Comparison of ENCODE assay signal across 26 cellular contexts in the genomic region with DNA sequence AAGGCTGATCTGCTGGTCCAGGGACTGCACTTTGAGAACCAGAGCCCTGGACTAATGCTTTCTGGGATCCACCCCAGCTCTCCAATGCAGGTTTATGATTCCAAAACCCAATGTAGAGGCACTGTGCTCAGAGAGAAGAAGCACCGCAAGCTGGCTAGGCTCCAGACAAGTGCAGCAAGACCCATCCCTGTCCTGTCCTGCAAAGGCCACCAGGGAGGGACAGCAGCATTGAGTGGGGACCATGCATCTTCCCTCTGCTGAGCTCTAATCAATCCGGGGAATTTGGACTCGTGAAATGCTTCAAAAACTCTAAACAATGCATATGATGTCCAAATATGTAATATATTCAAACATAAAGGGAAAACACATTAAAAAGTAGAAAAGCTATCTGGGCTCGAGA. TPM values are rescaled to one million over a fixed set of nuclear protein-coding genes. Genes with fewer than 3 reads are reported as not detected.
DNase-seq lines count a peak whose midpoint lies in the region; ATAC-seq, FAIRE-seq and TF ChIP-seq lines count a peak whose summit lies in the region.
"Had no signal": no experiment of that assay in that cellular context is flagged by ENCODE, and none has a peak within 500 bp of the region (broad histone marks: within the 10 kb centered on the region; RNA-seq: fewer than 3 reads in every experiment).

No MANE protein-coding gene starts in this region.

- H2AFZ ChIP-seq in K562 (ENCODE audit: low read depth, low read length) (no peak overlapping the region), HepG2 (ENCODE audit: low read length) (no peak overlapping the region)

- H4K20me1 ChIP-seq in K562 (replicated peaks; ENCODE audit: control insufficient read depth, insufficient read depth, low read length): peaks cover 9% of the 10 kb centered on the region; the same call in 1 of the 2 replicates
- H4K20me1 ChIP-seq in HepG2 (ENCODE audit: insufficient read depth, low read length): no peaks in the 10 kb centered on the region
- H4K20me1 ChIP-seq: BLaER1 had no signal

- in situ Hi-C loops in K562 (cut with MboI): no loop called here
- in situ Hi-C loops in HepG2 (cut with HindIII; ENCODE audit: extremely low pct_ligation_motif_present, low pct_unique_long_range_greater_than_20kb): no loop called here

- no peaks in the 10 kb centered on the region for H3K36me3 ChIP-seq in K562 (ENCODE audit: control insufficient read depth, insufficient read depth, low read length)
- H3K36me3 ChIP-seq in HepG2 (replicated peaks in 1 of 2; ENCODE audit: control insufficient read depth in 1 of 2, insufficient read depth in 2 of 2, low read length in 2 of 2): no peaks in the 10 kb centered on the region
- H3K36me3 ChIP-seq: BE2C, BLaER1 had no signal

- no peak for DNase-seq in K562 (ENCODE audit: extremely low read depth in 1 of 4, low spot score in 3 of 4)
- DNase-seq in HepG2 (ENCODE audit: low spot score): no peak
- DNase-seq in posterior vena cava (ENCODE audit: low spot score): peak; percentile 28
- no peak for DNase-seq in cortex of kidney (lab: John Stamatoyannopoulos, UW)
- DNase-seq in amygdala (lab: John Stamatoyannopoulos, UW): no peak
- no peak for DNase-seq in superior temporal gyrus (ENCODE audit: extremely low spot score)
- DNase-seq: 8988T; ACHN; BE2C; C1 segment of cervical spinal cord; CD4-positive, alpha-beta memory T cell; CD4-positive, CD25-positive, alpha-beta regulatory T cell; CD8-positive, alpha-beta memory T cell; COR-L47; DMS 273 treated with DMSO at 0.1 percent for 48 hours; DMS153; DMS53; DMS79; DND-41; EL; GDM1 had no signal

- H3K4me1 ChIP-seq in K562 (replicated peaks in 1 of 2; ENCODE audit: control insufficient read depth in 2 of 2, insufficient read depth in 2 of 2, low read length in 2 of 2) (no peaks in the 10 kb centered on the region; a peak in 1 of 5 replicates), HepG2 (ENCODE audit: insufficient read depth, low read length) (no peaks in the 10 kb centered on the region)
- H3K4me1 ChIP-seq: BE2C, BLaER1 had no signal

- CTCF ChIA-PET in K562 (lab: Yijun Ruan, JAX; ENCODE audit: low intra/inter-chr PET ratio) (no interaction called here), HepG2 (lab: Yijun Ruan, JAX; ENCODE audit: low intra/inter-chr PET ratio, low total read pairs) (no interaction called here)

- no peaks in the 10 kb centered on the region for H3K79me2 ChIP-seq in K562 (ENCODE audit: control insufficient read depth, insufficient read depth, low read length)
- H3K79me2 ChIP-seq in HepG2 (ENCODE audit: insufficient read depth, low read length): no peaks in the 10 kb centered on the region

- intact Hi-C loops in K562 (cut with micrococcal nuclease) (no loop called here), HepG2 (cut with micrococcal nuclease; ENCODE audit: unreplicated experiment) (no loop called here), posterior vena cava (cut with DNase I) (no loop called here)

- TF ChIP-seq EP300 in K562 (IDR thresholded peaks at IDR 0.05; ENCODE audit: low read length): no peak
- no peak for TF ChIP-seq EP300 in HepG2 (IDR thresholded peaks at IDR 0.05; ENCODE audit: low read depth in 2 of 2, low read length in 2 of 2)
- TF ChIP-seq EP300 in HepG2 (CRISPR knock-in tag; IDR thresholded peaks at IDR 0.05; ENCODE audit: borderline replicate concordance): no peak

- BruUV-seq in K562 (replicated peaks; lab: Mats Ljungman, UMichigan): no TSS peak
- BruUV-seq in HepG2 (replicated peaks; lab: Mats Ljungman, UMichigan): no TSS peak

- no peak for TF ChIP-seq POLR2A in K562 (conservative IDR thresholded peaks at IDR 0.05)
- TF ChIP-seq POLR2A in HepG2 (IDR thresholded peaks at IDR 0.05; ENCODE audit: insufficient read depth in 1 of 2, low read depth in 2 of 2, low read length in 2 of 2): no peak

- H3K27me3 ChIP-seq in K562 (ENCODE audit: control insufficient read depth in 2 of 2, insufficient read depth in 2 of 2, low read length in 2 of 2) (peaks cover 31 to 74% of the 10 kb centered on the region in 2 experiments), HepG2 (ENCODE audit: control insufficient read depth in 1 of 2, insufficient read depth in 2 of 2, low read length in 2 of 2) (peaks cover 6 to 33% of the 10 kb centered on the region in 2 experiments; a peak in 4 of 5 replicates)
- H3K27me3 ChIP-seq: BE2C, BLaER1 had no signal

- H3K9ac ChIP-seq in K562 (ENCODE audit: insufficient read depth in 1 of 2, low read depth in 2 of 2, low read length in 2 of 2) (no peak overlapping the region), HepG2 (ENCODE audit: insufficient read depth, low read depth, low read length) (no peak overlapping the region)
- H3K9ac ChIP-seq: BLaER1 had no signal

- TF ChIP-seq RAD21 in K562 (CRISPR knock-in tag; conservative IDR thresholded peaks at IDR 0.05 in 1 of 2, IDR thresholded peaks at IDR 0.05 in 1 of 2) (no peak), HepG2 (CRISPR knock-in tag; IDR thresholded peaks at IDR 0.05) (no peak)

- H3K9me1 ChIP-seq in K562 (ENCODE audit: control insufficient read depth, insufficient read depth, low read length): no peaks in the 10 kb centered on the region

- TF ChIP-seq CTCF in K562 (IDR thresholded peaks at IDR 0.05 in 2 of 3, conservative IDR thresholded peaks at IDR 0.05 in 1 of 3; ENCODE audit: insufficient read depth in 2 of 3, low read depth in 1 of 3, low read length in 3 of 3) (0 out of 6 replicates have a peak, but pooled peaks of 1 of the 3 experiments have one; percentile 10), HepG2 (CRISPR knock-in tag; IDR thresholded peaks at IDR 0.05) (no peak)

- WGBS in K562 (ENCODE audit: insufficient coverage, low coverage, missing lambda C conversion rate): 0% methylated on average over 4 of the region's 4 CpGs
- WGBS in HepG2 (ENCODE audit: low lambda C conversion rate): 15% methylated on average over 4 of the region's 4 CpGs

- H3K4me2 ChIP-seq in K562 (ENCODE audit: insufficient read depth, low read length): no peak overlapping the region
- H3K4me2 ChIP-seq in HepG2 (ENCODE audit: low read depth, low read length): no peak overlapping the region
- H3K4me2 ChIP-seq: BLaER1 had no signal

- FAIRE-seq in K562 (lab: Jason Lieb, UNC) (no peak), HepG2 (lab: Jason Lieb, UNC) (no peak)
- FAIRE-seq: A204.1, GM12878, GM12892, GM18507 had no signal

- H3K9me3 ChIP-seq in K562 (replicated peaks; ENCODE audit: control insufficient read depth, insufficient read depth, low read depth, low read length): no peaks in the 10 kb centered on the region
- no peaks in the 10 kb centered on the region for H3K9me3 ChIP-seq in HepG2 (ENCODE audit: low read length)
- H3K9me3 ChIP-seq: BE2C had no signal

- H3K27ac ChIP-seq in K562 (ENCODE audit: extremely low read depth, low read depth, low read length) (no peak overlapping the region), HepG2 (ENCODE audit: extremely low read length, insufficient read depth, low read length) (no peak overlapping the region)
- H3K27ac ChIP-seq: BLaER1 had no signal

- POLR2A ChIA-PET in K562 (lab: Yijun Ruan, JAX) (interaction anchor here (0.6 to 1.7 kb wide), 2 partner anchors 15 to 19 kb away, joined by 3 to 4 read pairs; no protein-coding TSS in a partner anchor), HepG2 (lab: Yijun Ruan, JAX) (no interaction called here)

- H3K4me3 ChIP-seq in K562: no peak overlapping the region
- H3K4me3 ChIP-seq in HepG2 (replicated peaks in 1 of 3; ENCODE audit: insufficient read depth in 1 of 3, low read depth in 2 of 3, low read length in 3 of 3): no peak overlapping the region
- H3K4me3 ChIP-seq: BLaER1, GM12878 had no signal

- ATAC-seq in K562 (peak; percentile 65), HepG2 (peak; percentile 71)
- ATAC-seq: GM12878 had no signal

RNA-seq across cellular contexts. Expression of gene NSG1, which starts 10.8 kb away (rescaled TPM):
- not detected in 2 replicates for total RNA-seq in K562 (2011; cell fraction: chromatin; rRNA removed; ENCODE audit: low replicate concordance)
- total RNA-seq in K562 (2011; cell fraction: nucleolus; rRNA removed): not detected in 2 replicates
- total RNA-seq in K562 (2011; cell fraction: nucleoplasm; rRNA removed): not detected in 2 replicates
- not detected in 2 replicates for total RNA-seq in K562 (2014; rRNA removed)
- not detected in 2 replicates for total RNA-seq in K562 (2014; rRNA removed; fragmentation: Illumina TruSeq; extraction: Trizol)
- not detected in 2 replicates for total RNA-seq in K562 (2015; rRNA removed; fragmentation: Illumina TruSeq; extraction: Trizol)
- total RNA-seq in K562 (2021): not detected in 2 replicates
- not detected in 2 replicates for polyA plus RNA-seq in K562 (2011; rRNA removed)
- polyA plus RNA-seq in K562 (2011; cell fraction: cytosol; rRNA removed): not detected in 2 replicates
- 0.04 TPM in 1 of 2 replicates, not detected in the other for polyA plus RNA-seq in K562 (2011; cell fraction: nucleus; rRNA removed)
- polyA plus RNA-seq in K562 (2012): 0.10 TPM in 1 of 2 replicates, not detected in the other
- polyA plus RNA-seq in K562 (2014; fragmentation: Illumina TruSeq; extraction: Trizol): not detected in 2 replicates
- not detected for polyA plus RNA-seq in K562 (2014; fragmentation: Nextera tagmentation; extraction: Ambion mirVana)
- polyA plus RNA-seq in K562 (2014; rRNA removed): not detected in 2 replicates
- polyA minus RNA-seq in K562 (2011; rRNA and poly(A)+ RNA removed): not detected in 2 replicates
- not detected in 2 replicates for polyA minus RNA-seq in K562 (2011; cell fraction: cytosol; rRNA and poly(A)+ RNA removed)
- polyA minus RNA-seq in K562 (2011; cell fraction: nucleus; rRNA and poly(A)+ RNA removed): not detected in 2 replicates
- total RNA-seq in HepG2 (2016; rRNA removed; fragmentation: Illumina TruSeq; extraction: Trizol): not detected in 2 replicates
- not detected in 2 replicates for total RNA-seq in HepG2 (2016; cell fraction: cytosol; rRNA removed; fragmentation: Illumina TruSeq; extraction: Trizol; ENCODE audit: low read depth)
- not detected in 2 replicates for total RNA-seq in HepG2 (2016; cell fraction: insoluble cytoplasmic fraction; rRNA removed; fragmentation: Illumina TruSeq; extraction: Trizol)
- total RNA-seq in HepG2 (2016; cell fraction: membrane; rRNA removed; fragmentation: Illumina TruSeq; extraction: Trizol): not detected in 2 replicates
- not detected in 2 replicates for total RNA-seq in HepG2 (2016; cell fraction: nucleus; rRNA removed; fragmentation: Illumina TruSeq; extraction: Trizol)
- polyA plus RNA-seq in HepG2 (2011; rRNA removed): not detected in 2 replicates
- polyA plus RNA-seq in HepG2 (2011; cell fraction: cytosol; rRNA removed): not detected in 2 replicates
- not detected in 2 replicates for polyA plus RNA-seq in HepG2 (2011; cell fraction: nucleus; rRNA removed)
- not detected in 2 replicates for polyA plus RNA-seq in HepG2 (2012)
- not detected in 2 replicates for polyA plus RNA-seq in HepG2 (2016; cell fraction: cytosol; fragmentation: Illumina TruSeq; extraction: Trizol; ENCODE audit: low read depth)
- polyA plus RNA-seq in HepG2 (2016; cell fraction: insoluble cytoplasmic fraction; fragmentation: Illumina TruSeq; extraction: Trizol; ENCODE audit: low read depth): not detected in 2 replicates
- not detected in 2 replicates for polyA plus RNA-seq in HepG2 (2016; cell fraction: membrane; fragmentation: Illumina TruSeq; extraction: Trizol; ENCODE audit: low read depth)
- polyA plus RNA-seq in HepG2 (2016; cell fraction: nucleus; fragmentation: Illumina TruSeq; extraction: Trizol; ENCODE audit: insufficient read depth, low read depth): not detected in 2 replicates
- polyA minus RNA-seq in HepG2 (2011; rRNA and poly(A)+ RNA removed; ENCODE audit: low replicate concordance): not detected in 2 replicates
- polyA minus RNA-seq in HepG2 (2011; cell fraction: cytosol; rRNA and poly(A)+ RNA removed): not detected in 2 replicates
- polyA minus RNA-seq in HepG2 (2011; cell fraction: nucleus; rRNA and poly(A)+ RNA removed): not detected in 2 replicates
- total RNA-seq in posterior vena cava: under 1 TPM; 0.42 to 0.57 TPM
